1 cellular context compared by ENCODE assay signal in the genomic region with DNA sequence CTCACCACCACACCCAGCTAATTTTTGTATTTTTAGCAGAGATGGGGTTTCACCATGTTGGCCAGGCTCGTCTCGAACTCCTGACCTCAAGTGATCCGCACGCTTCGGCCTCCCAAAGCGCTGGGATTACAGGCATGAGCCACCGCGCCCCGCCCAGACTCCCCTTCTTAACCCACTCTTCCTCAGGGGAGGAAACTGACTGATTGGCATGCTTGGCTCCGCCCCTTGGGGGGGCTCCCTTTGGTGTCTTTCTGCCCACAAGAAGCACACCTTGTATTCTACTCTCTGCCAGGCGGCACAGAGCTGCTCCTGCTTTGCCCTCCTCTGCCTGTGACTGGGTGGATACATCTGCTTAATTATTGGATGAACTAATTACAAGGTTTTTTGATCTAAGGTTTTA.
TF ChIP-seq lines count a peak whose summit lies in the region.

No MANE protein-coding gene starts in this region.

TF ChIP-seq in GM12878, 131 proteins besides CTCF, POLR2A, EP300 and RAD21:
- TF ChIP-seq PKNOX1 (IDR thresholded peaks at IDR 0.05) (0 out of 2 replicates have a peak, but pooled peaks have one; percentile 28), BMI1 (IDR thresholded peaks at IDR 0.05; ENCODE audit: borderline replicate concordance) (no peak)
